ENCODE assay signal across 8 cellular contexts in genomic region chr2:11688222-11689069, GRCh38. TPM values are rescaled to one million over a fixed set of nuclear protein-coding genes. Genes with fewer than 3 reads are reported as not detected.
DNase-seq lines count a peak whose midpoint lies in the region; ATAC-seq and TF ChIP-seq lines count a peak whose summit lies in the region.

No MANE protein-coding gene starts in this region.

- no peaks in the 10 kb centered on the region for H3K36me3 Mint-ChIP-seq in activated T-cell treated with anti-CD3 and anti-CD28 coated beads, Interleukin-2, amount 50 U/mL, for 4 hours (ENCODE audit: insufficient read depth)
- H3K36me3 Mint-ChIP-seq in natural killer cell, result no peaks in the 10 kb centered on the region
- H3K36me3 Mint-ChIP-seq in stimulated activated memory B cell treated with anti-CD40 and anti-IgM and Interleukin-4, amounts not matched to agents 10 μg/mL and 1 μg/mL and 100 μg/mL, for 72 hours, result no peaks in the 10 kb centered on the region

- no peaks in the 10 kb centered on the region for H3K36me3 ChIP-seq in BLaER1 treated with 17β-estradiol and CSF1 and Interleukin-3, amounts not matched to agents 10 nM and 100 nM
- no peaks in the 10 kb centered on the region for H3K36me3 ChIP-seq in Panc1 (ENCODE audit: control insufficient read depth, insufficient read depth, low read length)
- no peaks in the 10 kb centered on the region for H3K36me3 ChIP-seq in esophagus muscularis mucosa

- peaks cover 10 to 33% (median 21%) of the 10 kb centered on the region in 10 experiments for H3K4me1 ChIP-seq in BLaER1 treated with 17β-estradiol and CSF1 and Interleukin-3, amounts not matched to agents 10 nM and 100 nM
- H3K4me1 ChIP-seq in Panc1 (ENCODE audit: control insufficient read depth, insufficient read depth, low read length) (peaks cover 12% of the 10 kb centered on the region), esophagus muscularis mucosa (peaks cover 23 to 29% (median 24%) of the 10 kb centered on the region in 4 donors)

- POLR2A ChIA-PET in Panc1 (lab: Charles Lee), result no interaction called here

- H4K20me1 ChIP-seq in BLaER1 treated with 17β-estradiol and CSF1 and Interleukin-3, amounts not matched to agents 10 nM and 100 nM, result no peaks in the 10 kb centered on the region

- peak overlapping the region in 1 of 2 donors; percentile 51 for H3K27ac Mint-ChIP-seq in natural killer cell
- H3K27ac Mint-ChIP-seq in stimulated activated memory B cell treated with anti-CD40 and anti-IgM and Interleukin-4, amounts not matched to agents 10 μg/mL and 1 μg/mL and 100 μg/mL, for 72 hours, result no peak overlapping the region

- in situ Hi-C loops in Panc1 (cut with HindIII; ENCODE audit: low pct_unique_long_range_greater_than_20kb, low sequenced_read_pairs), result no loop called here

- H3K27me3 Mint-ChIP-seq in activated T-cell treated with anti-CD3 and anti-CD28 coated beads, Interleukin-2, amount 50 U/mL, for 4 hours (ENCODE audit: low read depth), result peaks cover 8% of the 10 kb centered on the region
- peaks cover 2 to 13% of the 10 kb centered on the region in 2 donors for H3K27me3 Mint-ChIP-seq in natural killer cell (ENCODE audit: low read depth in 2 of 2)
- peaks cover 19% of the 10 kb centered on the region for H3K27me3 Mint-ChIP-seq in stimulated activated memory B cell treated with anti-CD40 and anti-IgM and Interleukin-4, amounts not matched to agents 10 μg/mL and 1 μg/mL and 100 μg/mL, for 72 hours

- peak overlapping the region in 3 of 10 experiments; percentile 8 to 21 (median 15); a peak in 3 of 20 replicates for H3K4me3 ChIP-seq in BLaER1 treated with 17β-estradiol and CSF1 and Interleukin-3, amounts not matched to agents 10 nM and 100 nM
- H3K4me3 ChIP-seq in Panc1 (ENCODE audit: low read depth in 2 of 2, low read length in 2 of 2) (peak overlapping the region; percentile 22 to 35), esophagus muscularis mucosa (peak overlapping the region; percentile 26 to 46 (median 34))

- intact Hi-C loops in Panc1 (cut with micrococcal nuclease; ENCODE audit: unreplicated experiment), result loop anchor here (2.0 kb wide), 1 partner anchor 90 kb away; no protein-coding TSS in a partner anchor
- intact Hi-C loops in esophagus muscularis mucosa (cut with DNase I), result no loop called here
- intact Hi-C loops in natural killer cell (cut with micrococcal nuclease), result loop anchor here (1.0 kb wide), 1 partner anchor 91 kb away; no protein-coding TSS in a partner anchor

- no peaks in the 10 kb centered on the region for H3K27me3 ChIP-seq in BLaER1 treated with 17β-estradiol and CSF1 and Interleukin-3, amounts not matched to agents 10 nM and 100 nM
- H3K27me3 ChIP-seq in Panc1 (ENCODE audit: control insufficient read depth, insufficient read depth, low read length) (no peaks in the 10 kb centered on the region), esophagus muscularis mucosa (peaks cover 0 to 16% (median 0%) of the 10 kb centered on the region in 4 donors)

- H3K27ac ChIP-seq in BLaER1 treated with 17β-estradiol and CSF1 and Interleukin-3, amounts not matched to agents 10 nM and 100 nM, result no peak overlapping the region; a peak in 1 of 22 replicates
- H3K27ac ChIP-seq in Panc1 (ENCODE audit: low read length), result peak overlapping the region; percentile 55
- H3K27ac ChIP-seq in esophagus muscularis mucosa (replicated peaks in 1 of 4), result peak overlapping the region; percentile 56 to 66 (median 64)

- ATAC-seq in GM19395 (IDR thresholded peaks at IDR 0.05; ENCODE audit: unreplicated experiment) (peak; percentile 78), HG03575 (IDR thresholded peaks at IDR 0.05; ENCODE audit: extremely low read depth, insufficient number of reproducible peaks, low FRiP score, unreplicated experiment) (peak; percentile 56), Panc1 (peak; percentile 90), natural killer cell (peak; percentile 85 to 87 (median 87))
- peak; percentile 92 to 93 for ATAC-seq in activated T-cell treated with anti-CD3 and anti-CD28 coated beads, Interleukin-2, amount 50 U/mL, for 4 hours
- peak; percentile 89 for ATAC-seq in stimulated activated memory B cell treated with anti-CD40 and anti-IgM and Interleukin-4, amounts not matched to agents 10 μg/mL and 1 μg/mL and 100 μg/mL, for 72 hours

- WGBS in esophagus muscularis mucosa, result 8% methylated on average over 22 of the region's 23 CpGs

- H3K4me2 ChIP-seq in BLaER1 treated with 17β-estradiol and CSF1 and Interleukin-3, amounts not matched to agents 10 nM and 100 nM, result peak overlapping the region; percentile 36 to 87 (median 66)

- no peaks in the 10 kb centered on the region for H3K9me3 ChIP-seq in BLaER1 treated with 17β-estradiol and CSF1 and Interleukin-3, amounts not matched to agents 10 nM and 100 nM (replicated peaks in 1 of 11)
- H3K9me3 ChIP-seq in Panc1 (ENCODE audit: control insufficient read depth, insufficient read depth, low read depth, low read length) (no peaks in the 10 kb centered on the region), esophagus muscularis mucosa (no peaks in the 10 kb centered on the region)

- peak overlapping the region in 2 of 11 experiments; percentile 24 to 28; a peak in 2 of 22 replicates for H3K9ac ChIP-seq in BLaER1 treated with 17β-estradiol and CSF1 and Interleukin-3, amounts not matched to agents 10 nM and 100 nM

- no peak for TF ChIP-seq POLR2A in esophagus muscularis mucosa (IDR thresholded peaks at IDR 0.05; ENCODE audit: low read depth)

- no peaks in the 10 kb centered on the region for H3K9me3 Mint-ChIP-seq in activated T-cell treated with anti-CD3 and anti-CD28 coated beads, Interleukin-2, amount 50 U/mL, for 4 hours
- H3K9me3 Mint-ChIP-seq in natural killer cell, result no peaks in the 10 kb centered on the region
- no peaks in the 10 kb centered on the region for H3K9me3 Mint-ChIP-seq in stimulated activated memory B cell treated with anti-CD40 and anti-IgM and Interleukin-4, amounts not matched to agents 10 μg/mL and 1 μg/mL and 100 μg/mL, for 72 hours

- peak overlapping the region; percentile 45 for H3K4me3 Mint-ChIP-seq in activated T-cell treated with anti-CD3 and anti-CD28 coated beads, Interleukin-2, amount 50 U/mL, for 4 hours
- H3K4me3 Mint-ChIP-seq in natural killer cell, result peak overlapping the region; percentile 35
- peak overlapping the region; percentile 60 for H3K4me3 Mint-ChIP-seq in stimulated activated memory B cell treated with anti-CD40 and anti-IgM and Interleukin-4, amounts not matched to agents 10 μg/mL and 1 μg/mL and 100 μg/mL, for 72 hours

- no TSS peak for BruUV-seq in Panc1 (replicated peaks; lab: Mats Ljungman, UMichigan)

- DNase-seq in Panc1 (ENCODE audit: low read depth, low spot score) (no peak), esophagus muscularis mucosa (ENCODE audit: extremely low spot score) (no peak), natural killer cell (peak; percentile 70)
- DNase-seq in activated T-cell treated with anti-CD3 and anti-CD28 coated beads, Interleukin-2, amount 50 U/mL, for 4 hours, result peak; percentile 80

- CTCF ChIA-PET in Panc1 (lab: Charles Lee), result interaction anchor here (0.5 to 1.4 kb wide), 8 partner anchors 8 to 545 kb away, joined by 3 to 9 read pairs (median 4); no protein-coding TSS in a partner anchor

- TF ChIP-seq CTCF in Panc1 (IDR thresholded peaks at IDR 0.05), result peak; percentile 95
- TF ChIP-seq CTCF in esophagus muscularis mucosa (IDR thresholded peaks at IDR 0.05), result peak; percentile 77 to 93 (median 81)
- peak; percentile 86 for TF ChIP-seq CTCF in natural killer cell (IDR thresholded peaks at IDR 0.05)

- no peak for TF ChIP-seq EP300 in esophagus muscularis mucosa (IDR thresholded peaks at IDR 0.05)

- peaks cover 11% of the 10 kb centered on the region for H3K4me1 Mint-ChIP-seq in activated T-cell treated with anti-CD3 and anti-CD28 coated beads, Interleukin-2, amount 50 U/mL, for 4 hours (ENCODE audit: low read depth)
- peaks cover 8 to 16% of the 10 kb centered on the region in 2 donors for H3K4me1 Mint-ChIP-seq in natural killer cell
- peaks cover 18% of the 10 kb centered on the region for H3K4me1 Mint-ChIP-seq in stimulated activated memory B cell treated with anti-CD40 and anti-IgM and Interleukin-4, amounts not matched to agents 10 μg/mL and 1 μg/mL and 100 μg/mL, for 72 hours

RNA-seq across cellular contexts. Expression of gene NTSR2, which starts 18.5 kb away (rescaled TPM):
- total RNA-seq in Panc1 (2021; ENCODE audit: unreplicated experiment) (0.15 TPM), esophagus muscularis mucosa (not detected), natural killer cell (not detected)
- 0.15 TPM for polyA plus RNA-seq in Panc1 (2012; ENCODE audit: insufficient read length)
- total RNA-seq in activated T-cell treated with anti-CD3 and anti-CD28 coated beads, Interleukin-2, amount 50 U/mL, for 4 hours, result not detected

RNA-seq across cellular contexts. Expression of gene LPIN1, which starts 58.0 kb away (rescaled TPM):
- total RNA-seq in Panc1 (2021; ENCODE audit: unreplicated experiment) (51.8 TPM), esophagus muscularis mucosa (10 to 100 TPM; 55.2 to 77.0 (median 72.8) TPM), natural killer cell (100 to 1,000 TPM in 2 of 3 donors, 10 to 100 TPM in 1; 95.0 to 122 (median 118) TPM)
- 23.0 TPM for polyA plus RNA-seq in Panc1 (2012; ENCODE audit: insufficient read length)
- total RNA-seq in activated T-cell treated with anti-CD3 and anti-CD28 coated beads, Interleukin-2, amount 50 U/mL, for 4 hours, result 10 to 100 TPM; 30.3 to 40.0 (median 34.1) TPM

Comparison
In these comparisons a context has a peak if more than half of its experiments do, and no peak if none do; other contexts are left out.
1. H3K27ac ChIP-seq: peak in Panc1 (single experiment) and esophagus muscularis mucosa (4 of 4); none in BLaER1 treated with 17β-estradiol and CSF1 and Interleukin-3, amounts not matched to agents 10 nM and 100 nM (0 of 11).
2. DNase-seq: peak in activated T-cell treated with anti-CD3 and anti-CD28 coated beads, Interleukin-2, amount 50 U/mL, for 4 hours (single experiment) and natural killer cell (single experiment); none in Panc1 (single experiment) and esophagus muscularis mucosa (single experiment).
3. Peak in every context shown above with its lines, with median percentiles within 50 percentile points of each other: ATAC-seq, CTCF ChIP-seq and H3K4me3 Mint-ChIP-seq.